ENCODE assay signal across 12 cellular contexts in genomic region chr16:29818082-29818481, GRCh38. TPM values are rescaled to one million over a fixed set of nuclear protein-coding genes. Genes with fewer than 3 reads are reported as not detected.
DNase-seq lines count a peak whose midpoint lies in the region; ATAC-seq and TF ChIP-seq lines count a peak whose summit lies in the region.
"Had no signal": no experiment of that assay in that cellular context is flagged by ENCODE, and none has a peak within 500 bp of the region (broad histone marks: within the 10 kb centered on the region; RNA-seq: fewer than 3 reads in every experiment).

No MANE protein-coding gene starts in this region.

- H3K36me3 Mint-ChIP-seq in activated CD8-positive, alpha-beta memory T cell treated with anti-CD3 and anti-CD28 coated beads, Interleukin-2, amount 10 ng/mL, durations not matched to agents 7 days and 5 days, result peaks cover 31% of the 10 kb centered on the region
- H3K36me3 Mint-ChIP-seq in dendritic cell treated with granulocyte-macrophage colony-stimulating factor and Interleukin-4, amounts not matched to agents 40 ng/mL and 50 ng/mL, for 4 days (ENCODE audit: low read depth), result peaks cover 61% of the 10 kb centered on the region
- peaks cover 15% of the 10 kb centered on the region for H3K36me3 Mint-ChIP-seq in progenitor cell of endocrine pancreas (ENCODE audit: insufficient read depth)

- peaks cover 3% of the 10 kb centered on the region for H3K36me3 ChIP-seq in Panc1 (ENCODE audit: control insufficient read depth, insufficient read depth, low read length)

- no peak for DNase-seq in activated CD8-positive, alpha-beta memory T cell treated with anti-CD3 and anti-CD28 coated beads, Interleukin-2, amount 10 ng/mL, durations not matched to agents 7 days and 5 days
- no peak for DNase-seq in activated CD8-positive, alpha-beta memory T cell treated with anti-CD3 and anti-CD28 coated beads, Interleukin-2, amount 50 U/mL, for 48 hours
- no peak for DNase-seq in Panc1 (ENCODE audit: low read depth, low spot score)
- DNase-seq in progenitor cell of endocrine pancreas (ENCODE audit: low spot score, unreplicated experiment), result no peak
- no peak for DNase-seq in hippocampal formation (lab: John Stamatoyannopoulos, UW)
- no peak for DNase-seq in NK-92 (lab: John Stamatoyannopoulos, UW; ENCODE audit: unreplicated experiment)
- no peak for DNase-seq in NAMALWA (ENCODE audit: low spot score)
- DNase-seq: activated CD4-positive, alpha-beta T cell treated with anti-CD3 and anti-CD28 coated beads, Interleukin-2, amount 50 U/mL, for 1 hour; aorta; erythroblast; GOT3 had no signal

- H3K27me3 Mint-ChIP-seq in activated CD8-positive, alpha-beta memory T cell treated with anti-CD3 and anti-CD28 coated beads, Interleukin-2, amount 10 ng/mL, durations not matched to agents 7 days and 5 days, result peaks cover 2% of the 10 kb centered on the region
- peaks cover 19% of the 10 kb centered on the region for H3K27me3 Mint-ChIP-seq in dendritic cell treated with granulocyte-macrophage colony-stimulating factor and Interleukin-4, amounts not matched to agents 40 ng/mL and 50 ng/mL, for 4 days
- peaks cover 11% of the 10 kb centered on the region for H3K27me3 Mint-ChIP-seq in progenitor cell of endocrine pancreas

- H3K4me3 ChIP-seq in Panc1 (ENCODE audit: low read depth in 2 of 2, low read length in 2 of 2), result peak overlapping the region in 1 of 2 experiments; percentile 7; a peak in 1 of 4 replicates

- in situ Hi-C loops in Panc1 (cut with HindIII; ENCODE audit: low pct_unique_long_range_greater_than_20kb, low sequenced_read_pairs), result no loop called here

- BruUV-seq in Panc1 (replicated peaks; lab: Mats Ljungman, UMichigan), result TSS peak; percentile 50

- no peak for TF ChIP-seq CTCF in Panc1 (IDR thresholded peaks at IDR 0.05)
- TF ChIP-seq CTCF in progenitor cell of endocrine pancreas (IDR thresholded peaks at IDR 0.05; ENCODE audit: unreplicated experiment), result no peak

- no peaks in the 10 kb centered on the region for H3K9me3 Mint-ChIP-seq in activated CD8-positive, alpha-beta memory T cell treated with anti-CD3 and anti-CD28 coated beads, Interleukin-2, amount 10 ng/mL, durations not matched to agents 7 days and 5 days (ENCODE audit: low read depth)
- no peaks in the 10 kb centered on the region for H3K9me3 Mint-ChIP-seq in dendritic cell treated with granulocyte-macrophage colony-stimulating factor and Interleukin-4, amounts not matched to agents 40 ng/mL and 50 ng/mL, for 4 days
- no peaks in the 10 kb centered on the region for H3K9me3 Mint-ChIP-seq in progenitor cell of endocrine pancreas (ENCODE audit: low read depth)

- peak overlapping the region; percentile 59 for H3K27ac ChIP-seq in Panc1 (ENCODE audit: low read length)

- intact Hi-C loops in Panc1 (cut with micrococcal nuclease; ENCODE audit: unreplicated experiment), result loop anchor here (10.0 kb wide), 1 partner anchor 123 kb away; no protein-coding TSS in a partner anchor
- intact Hi-C loops in dendritic cell treated with granulocyte-macrophage colony-stimulating factor and Interleukin-4, amounts not matched to agents 40 ng/mL and 50 ng/mL, for 4 days (cut with micrococcal nuclease), result loop anchor here (10.0 kb wide), 2 partner anchors 157 to 173 kb away; partner anchors contain the start of gene TAOK2

- POLR2A ChIA-PET in Panc1 (lab: Charles Lee), result no interaction called here

- H3K27me3 ChIP-seq in Panc1 (ENCODE audit: control insufficient read depth, insufficient read depth, low read length), result no peaks in the 10 kb centered on the region

- peak overlapping the region; percentile 64 for H3K4me3 Mint-ChIP-seq in activated CD8-positive, alpha-beta memory T cell treated with anti-CD3 and anti-CD28 coated beads, Interleukin-2, amount 10 ng/mL, durations not matched to agents 7 days and 5 days
- peak overlapping the region; percentile 50 for H3K4me3 Mint-ChIP-seq in dendritic cell treated with granulocyte-macrophage colony-stimulating factor and Interleukin-4, amounts not matched to agents 40 ng/mL and 50 ng/mL, for 4 days
- peak overlapping the region; percentile 54 for H3K4me3 Mint-ChIP-seq in progenitor cell of endocrine pancreas (ENCODE audit: low read depth)

- no peak for ATAC-seq in activated CD8-positive, alpha-beta memory T cell treated with anti-CD3 and anti-CD28 coated beads, Interleukin-2, amount 10 ng/mL, durations not matched to agents 7 days and 5 days
- no peak for ATAC-seq in Panc1

- peaks cover 68% of the 10 kb centered on the region for H3K4me1 ChIP-seq in Panc1 (ENCODE audit: control insufficient read depth, insufficient read depth, low read length)

- H3K27ac Mint-ChIP-seq in activated CD8-positive, alpha-beta memory T cell treated with anti-CD3 and anti-CD28 coated beads, Interleukin-2, amount 10 ng/mL, durations not matched to agents 7 days and 5 days, result peak overlapping the region; percentile 71
- H3K27ac Mint-ChIP-seq in dendritic cell treated with granulocyte-macrophage colony-stimulating factor and Interleukin-4, amounts not matched to agents 40 ng/mL and 50 ng/mL, for 4 days, result peak overlapping the region; percentile 98
- H3K27ac Mint-ChIP-seq in progenitor cell of endocrine pancreas, result no peak overlapping the region

- peaks cover 64% of the 10 kb centered on the region for H3K4me1 Mint-ChIP-seq in activated CD8-positive, alpha-beta memory T cell treated with anti-CD3 and anti-CD28 coated beads, Interleukin-2, amount 10 ng/mL, durations not matched to agents 7 days and 5 days
- H3K4me1 Mint-ChIP-seq in dendritic cell treated with granulocyte-macrophage colony-stimulating factor and Interleukin-4, amounts not matched to agents 40 ng/mL and 50 ng/mL, for 4 days (ENCODE audit: low read depth), result peaks cover 70% of the 10 kb centered on the region
- H3K4me1 Mint-ChIP-seq in progenitor cell of endocrine pancreas (ENCODE audit: low read depth), result peaks cover 32% of the 10 kb centered on the region

- H3K9me3 ChIP-seq in Panc1 (ENCODE audit: control insufficient read depth, insufficient read depth, low read depth, low read length), result no peaks in the 10 kb centered on the region

- CTCF ChIA-PET in activated CD8-positive, alpha-beta memory T cell treated with anti-CD3 and anti-CD28 coated beads, Interleukin-2, amount 10 ng/mL, durations not matched to agents 7 days and 5 days (lab: Charles Lee), result interaction anchor here (1.2 to 16.1 kb wide), 7 partner anchors 8 to 117 kb away, joined by 3 to 192 read pairs (median 43); partner anchors contain the start of genes KIF22 and MAZ
- CTCF ChIA-PET in Panc1 (lab: Charles Lee), result interaction anchor here (0.7 kb wide), 1 partner anchor 8 kb away, joined by 20 read pairs; no protein-coding TSS in a partner anchor

RNA-seq across cellular contexts. Expression of gene PAGR1, which starts 2.1 kb away (rescaled TPM):
- 10 to 100 TPM; 34.3 to 35.2 TPM for total RNA-seq in activated CD8-positive, alpha-beta memory T cell treated with anti-CD3 and anti-CD28 coated beads, Interleukin-2, amount 10 ng/mL, durations not matched to agents 7 days and 5 days
- total RNA-seq in Panc1 (2021; ENCODE audit: unreplicated experiment) (42.5 TPM), progenitor cell of endocrine pancreas (26.4 and 29.9 TPM in 2 replicates)
- polyA plus RNA-seq in Panc1 (2012; ENCODE audit: insufficient read length), result 41.6 TPM

RNA-seq across cellular contexts. Expression of gene MVP, which starts 2.2 kb away (rescaled TPM):
- total RNA-seq in activated CD8-positive, alpha-beta memory T cell treated with anti-CD3 and anti-CD28 coated beads, Interleukin-2, amount 10 ng/mL, durations not matched to agents 7 days and 5 days, result 100 to 1,000 TPM; 110 to 123 TPM
- total RNA-seq in Panc1 (2021; ENCODE audit: unreplicated experiment) (107 TPM), progenitor cell of endocrine pancreas (6.5 and 9.0 TPM in 2 replicates)
- 210 TPM for polyA plus RNA-seq in Panc1 (2012; ENCODE audit: insufficient read length)

RNA-seq across cellular contexts. Expression of gene PRRT2, which starts 6.1 kb away (rescaled TPM):
- 1 to 10 TPM in 1 of 2 experiments, under 1 TPM in 1; 0.85 to 1.1 TPM for total RNA-seq in activated CD8-positive, alpha-beta memory T cell treated with anti-CD3 and anti-CD28 coated beads, Interleukin-2, amount 10 ng/mL, durations not matched to agents 7 days and 5 days
- total RNA-seq in Panc1 (2021; ENCODE audit: unreplicated experiment) (9.7 TPM), progenitor cell of endocrine pancreas (1.4 and 2.4 TPM in 2 replicates)
- polyA plus RNA-seq in Panc1 (2012; ENCODE audit: insufficient read length), result 7.7 TPM

RNA-seq across cellular contexts. Expression of gene MAZ, which starts 11.8 kb away (rescaled TPM):
- total RNA-seq in activated CD8-positive, alpha-beta memory T cell treated with anti-CD3 and anti-CD28 coated beads, Interleukin-2, amount 10 ng/mL, durations not matched to agents 7 days and 5 days, result 100 to 1,000 TPM; 411 to 434 TPM
- total RNA-seq in Panc1 (2021; ENCODE audit: unreplicated experiment), result 426 TPM
- 591 TPM for polyA plus RNA-seq in Panc1 (2012; ENCODE audit: insufficient read length)
- 345 and 347 TPM in 2 replicates for total RNA-seq in progenitor cell of endocrine pancreas

RNA-seq across cellular contexts. Expression of gene KIF22, which starts 27.5 kb away (rescaled TPM):
- total RNA-seq in activated CD8-positive, alpha-beta memory T cell treated with anti-CD3 and anti-CD28 coated beads, Interleukin-2, amount 10 ng/mL, durations not matched to agents 7 days and 5 days, result 100 to 1,000 TPM; 205 to 266 TPM
- total RNA-seq in Panc1 (2021; ENCODE audit: unreplicated experiment) (111 TPM), progenitor cell of endocrine pancreas (78.4 and 79.8 TPM in 2 replicates)
- polyA plus RNA-seq in Panc1 (2012; ENCODE audit: insufficient read length), result 82.0 TPM

Comparison
In these comparisons a context has a peak if more than half of its experiments do, and no peak if none do; other contexts are left out.
1. RNA of gene MVP, which starts 2.2 kb away (total RNA-seq): 110 to 123 TPM in activated CD8-positive, alpha-beta memory T cell treated with anti-CD3 and anti-CD28 coated beads, Interleukin-2, amount 10 ng/mL, durations not matched to agents 7 days and 5 days and 107 TPM in Panc1 (single experiment); 6.5 to 9.0 TPM in progenitor cell of endocrine pancreas; every median in the first group is over 10 times any median in the second.
2. Peak in every context shown above with its lines, with median percentiles within 50 percentile points of each other: H3K4me3 Mint-ChIP-seq.